24 cellular contexts compared by ENCODE assay signal in genomic region chr17:81384929-81385319, GRCh38. TPM values are rescaled to one million over a fixed set of nuclear protein-coding genes. Genes with fewer than 3 reads are reported as not detected.
DNase-seq lines count a peak whose midpoint lies in the region; ATAC-seq and TF ChIP-seq lines count a peak whose summit lies in the region.
"Had no signal": no experiment of that assay in that cellular context is flagged by ENCODE, and none has a peak within 500 bp of the region (broad histone marks: within the 10 kb centered on the region; RNA-seq: fewer than 3 reads in every experiment).

No MANE protein-coding gene starts in this region.

- POLR2A ChIA-PET in Panc1 (lab: Charles Lee) = interaction anchor here (1.1 kb wide), 1 partner anchor 10 kb away, joined by 4 read pairs; the partner anchor contains the start of gene BAHCC1

- no peaks in the 10 kb centered on the region for H3K36me3 ChIP-seq in Panc1 (ENCODE audit: control insufficient read depth, insufficient read depth, low read length)
- H3K36me3 ChIP-seq in muscle layer of duodenum (ENCODE audit: control insufficient read depth in 1 of 2, insufficient read depth in 2 of 2, low read length in 2 of 2) = no peaks in the 10 kb centered on the region
- H3K36me3 ChIP-seq in suprapubic skin = no peaks in the 10 kb centered on the region
- no peaks in the 10 kb centered on the region for H3K36me3 ChIP-seq in mammary epithelial cell (ENCODE audit: insufficient read depth, low read length)
- H3K36me3 ChIP-seq: brain microvascular endothelial cell, left ventricle myocardium inferior had no signal

- H3K27ac ChIP-seq in Panc1 (ENCODE audit: low read length) (peak overlapping the region; percentile 91), dorsolateral prefrontal cortex (peak overlapping the region; percentile 77 to 100 (median 99)), muscle layer of duodenum (ENCODE audit: low read length) (peak overlapping the region; percentile 51), suprapubic skin (peak overlapping the region; percentile 11), mammary epithelial cell (ENCODE audit: insufficient read depth, low read depth, low read length) (no peak overlapping the region)
- H3K27ac ChIP-seq: brain microvascular endothelial cell had no signal

- no peaks in the 10 kb centered on the region for H3K27me3 ChIP-seq in Panc1 (ENCODE audit: control insufficient read depth, insufficient read depth, low read length)
- no peaks in the 10 kb centered on the region for H3K27me3 ChIP-seq in dorsolateral prefrontal cortex
- no peaks in the 10 kb centered on the region for H3K27me3 ChIP-seq in muscle layer of duodenum (ENCODE audit: low read depth, low read length)
- no peaks in the 10 kb centered on the region for H3K27me3 ChIP-seq in suprapubic skin
- H3K27me3 ChIP-seq in mammary epithelial cell (ENCODE audit: insufficient read depth, low read length) = no peaks in the 10 kb centered on the region
- H3K27me3 ChIP-seq: brain microvascular endothelial cell had no signal

- TF ChIP-seq EP300 in suprapubic skin (IDR thresholded peaks at IDR 0.05) = no peak

- DNase-seq in Panc1 (ENCODE audit: low read depth, low spot score) (no peak), dorsolateral prefrontal cortex (peak in 1 of 10 donors; percentile 63), suprapubic skin (ENCODE audit: low spot score in 2 of 2) (no peak), NCI-H2227 treated with DMSO at 0.1 percent for 48 hours (lab: John Stamatoyannopoulos, UW) (no peak), mammary epithelial cell (no peak), NCI-H446 treated with DMSO at 0.1 percent for 48 hours (lab: John Stamatoyannopoulos, UW) (no peak)
- DNase-seq: activated CD4-positive, alpha-beta memory T cell treated with anti-CD3 and anti-CD28 coated beads, Interleukin-2, amount 10 ng/mL, durations not matched to agents 7 days and 5 days; activated effector memory CD4-positive, alpha-beta T cell treated with Interleukin-2 at 50 U/mL for 16 hours; activated naive CD8-positive, alpha-beta T cell treated with anti-CD3 and anti-CD28 coated beads, Interleukin-2, amount 50 U/mL, for 24 hours; brain microvascular endothelial cell; CD4-positive, alpha-beta memory T cell; DMS153; KG1; left ventricle myocardium inferior; NCI-H1694 treated with DMSO at 0.1 percent for 48 hours; NCI-H2171 treated with DMSO at 0.1 percent for 48 hours; NCI-H748 treated with DMSO at 0.1 percent for 48 hours; SHP77; stimulated activated CD8-positive, alpha-beta memory T cell treated with anti-CD3 and anti-CD28 coated beads, Interleukin-4, amount 100 ng/mL, for 48 hours; SW 1271 had no signal

- H3K4me1 ChIP-seq in Panc1 (ENCODE audit: control insufficient read depth, insufficient read depth, low read length) (peaks cover 41% of the 10 kb centered on the region), muscle layer of duodenum (ENCODE audit: control insufficient read depth in 1 of 2, insufficient read depth in 2 of 2, low read length in 2 of 2) (peaks cover 14 to 36% of the 10 kb centered on the region in 2 donors), suprapubic skin (peaks cover 42% of the 10 kb centered on the region), mammary epithelial cell (ENCODE audit: insufficient read depth, low read length) (peaks cover 5% of the 10 kb centered on the region)

- TF ChIP-seq CTCF in Panc1 (IDR thresholded peaks at IDR 0.05) (no peak), dorsolateral prefrontal cortex (IDR thresholded peaks at IDR 0.05 in 54 of 56, conservative IDR thresholded peaks at IDR 0.05 in 2 of 56; ENCODE audit: low read depth in 1 of 56, partially characterized antibody in 56 of 56) (no peak), suprapubic skin (IDR thresholded peaks at IDR 0.05) (no peak), mammary epithelial cell (conservative IDR thresholded peaks at IDR 0.05 in 1 of 2, IDR thresholded peaks at IDR 0.05 in 1 of 2; ENCODE audit: extremely low read depth in 1 of 2, insufficient read depth in 1 of 2, low read depth in 1 of 2, low read length in 2 of 2) (no peak)

- no peak overlapping the region for H2AFZ ChIP-seq in mammary epithelial cell (ENCODE audit: low read depth, low read length)

- H3K79me2 ChIP-seq in mammary epithelial cell (ENCODE audit: insufficient read depth, low read length) = no peaks in the 10 kb centered on the region

- ATAC-seq in Panc1 = no peak
- ATAC-seq: activated naive CD8-positive, alpha-beta T cell treated with anti-CD3 and anti-CD28 coated beads, Interleukin-2, amount 50 U/mL, for 24 hours; HCT116; mucosa of descending colon had no signal

- CTCF ChIA-PET in Panc1 (lab: Charles Lee) (no interaction called here), mammary epithelial cell (lab: Charles Lee; ENCODE audit: low non-redundant PET) (no interaction called here)

- in situ Hi-C loops in Panc1 (cut with HindIII; ENCODE audit: low pct_unique_long_range_greater_than_20kb, low sequenced_read_pairs) = no loop called here
- in situ Hi-C loops in mammary epithelial cell (cut with MboI; ENCODE audit: low sequenced_read_pairs in 2 of 2) = no loop called here

- no peak overlapping the region for H3K4me3 ChIP-seq in Panc1 (ENCODE audit: low read depth in 2 of 2, low read length in 2 of 2)
- H3K4me3 ChIP-seq in dorsolateral prefrontal cortex = peak overlapping the region; percentile 16 to 91 (median 54)
- no peak overlapping the region for H3K4me3 ChIP-seq in muscle layer of duodenum (ENCODE audit: low read depth in 1 of 2, low read length in 2 of 2)
- H3K4me3 ChIP-seq in suprapubic skin = no peak overlapping the region
- no peak overlapping the region for H3K4me3 ChIP-seq in mammary epithelial cell (replicated peaks in 1 of 3; ENCODE audit: insufficient read depth in 1 of 3, low read depth in 2 of 3, low read length in 3 of 3)
- H3K4me3 ChIP-seq: coronary artery, left ventricle myocardium inferior, mucosa of descending colon had no signal

- H3K9me3 ChIP-seq in Panc1 (ENCODE audit: control insufficient read depth, insufficient read depth, low read depth, low read length) (no peaks in the 10 kb centered on the region), muscle layer of duodenum (ENCODE audit: control insufficient read depth in 1 of 2, low read length in 2 of 2) (no peaks in the 10 kb centered on the region), suprapubic skin (no peaks in the 10 kb centered on the region), mammary epithelial cell (replicated peaks; ENCODE audit: insufficient read depth, low read length) (no peaks in the 10 kb centered on the region)
- H3K9me3 ChIP-seq: left ventricle myocardium inferior, mucosa of descending colon had no signal

- 92% methylated on average over 2 of the region's 7 CpGs for WGBS in suprapubic skin
- 98% methylated on average over 7 of the region's 7 CpGs for WGBS in mammary epithelial cell (ENCODE audit: low coverage, missing lambda C conversion rate)

- BruUV-seq in Panc1 (replicated peaks; lab: Mats Ljungman, UMichigan) (no TSS peak), mammary epithelial cell (replicated peaks; lab: Mats Ljungman, UMichigan) (no TSS peak)

- intact Hi-C loops in Panc1 (cut with micrococcal nuclease; ENCODE audit: unreplicated experiment) = no loop called here
- intact Hi-C loops in dorsolateral prefrontal cortex (cut with DNase I) = loop anchor here in 1 of 2 donors (1.0 kb wide), 2 partner anchors 9 to 39 kb away; no protein-coding TSS in a partner anchor
- intact Hi-C loops in mammary epithelial cell (cut with micrococcal nuclease) = no loop called here

- dilution Hi-C loops in mammary epithelial cell (cut with HindIII; ENCODE audit: low sequenced_read_pairs) = no loop called here

- no peak overlapping the region for H3K9ac ChIP-seq in mammary epithelial cell (ENCODE audit: insufficient read depth, low read length)

- H3K4me2 ChIP-seq in mammary epithelial cell (ENCODE audit: insufficient read depth, low read depth, low read length) = no peak overlapping the region

- TF ChIP-seq POLR2A in suprapubic skin (IDR thresholded peaks at IDR 0.05) = no peak

- H4K20me1 ChIP-seq in mammary epithelial cell (ENCODE audit: insufficient read depth, low read length) = no peaks in the 10 kb centered on the region

RNA-seq across cellular contexts. Expression of gene BAHCC1, which starts 10.3 kb away (rescaled TPM):
- total RNA-seq in Panc1 (2021; ENCODE audit: unreplicated experiment) (77.4 TPM), dorsolateral prefrontal cortex (10 to 100 TPM; 25.1 to 66.1 (median 38.0) TPM), suprapubic skin (10 to 100 TPM in 2 of 4 donors, 1 to 10 TPM in 2; 4.5 to 19.3 (median 12.2) TPM), mammary epithelial cell (1 to 10 TPM; 2.2 to 9.1 TPM)
- 129 TPM for polyA plus RNA-seq in Panc1 (2012; ENCODE audit: insufficient read length)
- 1.6 TPM for polyA plus RNA-seq in mammary epithelial cell
- 0.67 TPM for polyA minus RNA-seq in mammary epithelial cell
- total RNA-seq: CD4-positive, alpha-beta memory T cell had no signal
- polyA plus RNA-seq: CD4-positive, alpha-beta memory T cell had no signal

Comparison
In these comparisons a context has a peak if more than half of its experiments do, and no peak if none do; other contexts are left out.
1. H3K4me3 ChIP-seq: peak in dorsolateral prefrontal cortex (59 of 59); none in Panc1 (0 of 2), muscle layer of duodenum (0 of 2), suprapubic skin (single experiment) and mammary epithelial cell (0 of 3).